11 cellular contexts compared by ENCODE assay signal in the genomic region with DNA sequence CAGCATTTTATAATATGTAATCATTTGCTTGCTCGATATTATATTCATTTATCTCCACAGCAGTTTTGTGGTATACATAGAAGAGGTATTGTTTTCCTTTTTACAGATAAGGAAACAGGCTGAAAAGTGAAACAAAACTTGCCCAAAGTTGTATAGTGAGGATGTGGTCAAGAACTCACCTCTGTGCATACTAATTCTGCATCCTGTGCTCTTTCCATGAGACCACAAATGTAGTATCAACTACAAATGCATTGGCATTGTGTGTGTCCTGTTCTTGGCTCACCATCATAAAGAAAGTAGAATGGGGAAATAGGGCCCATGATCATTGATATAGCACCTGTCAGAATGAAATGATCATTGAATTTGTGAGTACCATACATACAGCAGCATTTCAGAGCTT.
DNase-seq lines count a peak whose midpoint lies in the region; ATAC-seq and TF ChIP-seq lines count a peak whose summit lies in the region.
"Had no signal": no experiment of that assay in that cellular context is flagged by ENCODE, and none has a peak within 500 bp of the region (broad histone marks: within the 10 kb centered on the region; RNA-seq: fewer than 3 reads in every experiment).

No MANE protein-coding gene starts in this region.

- H4K8ac ChIP-seq in trophoblast cell (ENCODE audit: low read depth, low read length): no peak overlapping the region

- H3K27ac Mint-ChIP-seq in CD8-positive, alpha-beta T cell: peak overlapping the region; percentile 35

- peaks cover 3% of the 10 kb centered on the region; the same call in 1 of the 2 replicates for H3F3A ChIP-seq in Loucy (ENCODE audit: low read depth)

- no peak overlapping the region for H3K4me3 ChIP-seq in CD8-positive, alpha-beta T cell (ENCODE audit: low read depth, low read length)
- no peak overlapping the region for H3K4me3 ChIP-seq in Loucy (ENCODE audit: low read length, poor library complexity, severe bottlenecking)
- no peak overlapping the region for H3K4me3 ChIP-seq in trophoblast cell (ENCODE audit: low read depth, low read length)
- H3K4me3 ChIP-seq in sigmoid colon: no peak overlapping the region
- H3K4me3 ChIP-seq: SJSA1 had no signal

- no peak overlapping the region for H4K91ac ChIP-seq in trophoblast cell (ENCODE audit: low read depth, low read length)

- peaks cover 6% of the 10 kb centered on the region for H3K9me3 Mint-ChIP-seq in CD8-positive, alpha-beta T cell

- TF ChIP-seq EP300 in sigmoid colon (IDR thresholded peaks at IDR 0.05): no peak

- no peak overlapping the region for H3K14ac ChIP-seq in trophoblast cell (ENCODE audit: low read length)

- no CpG with 5 or more reads among the region's 1 CpG for WGBS in trophoblast cell (ENCODE audit: extremely low coverage, insufficient coverage, insufficient read length)
- WGBS in sigmoid colon, 2 donors: 28 to 63% methylated on average over 1 of the region's 1 CpG

- POLR2A ChIA-PET in CD8-positive, alpha-beta T cell (lab: Charles Lee): interaction anchor here (0.8 kb wide), 1 partner anchor 17 kb away, joined by 4 read pairs; no protein-coding TSS in a partner anchor

- no peak overlapping the region for H2BK5ac ChIP-seq in trophoblast cell (ENCODE audit: low read depth, low read length, poor library complexity)

- H3K18ac ChIP-seq in trophoblast cell (ENCODE audit: low read length): no peak overlapping the region

- H4K20me1 ChIP-seq in Loucy (ENCODE audit: insufficient read depth, low read length, poor library complexity, severe bottlenecking): no peaks in the 10 kb centered on the region

- no peak for TF ChIP-seq POLR2A in sigmoid colon (IDR thresholded peaks at IDR 0.05)

- H3K79me1 ChIP-seq in trophoblast cell (ENCODE audit: low read length): no peaks in the 10 kb centered on the region

- H3K4me1 ChIP-seq in CD8-positive, alpha-beta T cell (ENCODE audit: insufficient read depth, low read length): peaks cover 23% of the 10 kb centered on the region
- H3K4me1 ChIP-seq in Loucy (ENCODE audit: insufficient read depth, low read length, poor library complexity, severe bottlenecking) (peaks cover 8% of the 10 kb centered on the region), trophoblast cell (ENCODE audit: control insufficient read depth in 1 of 2, insufficient read depth in 2 of 2, low read length in 2 of 2) (no peaks in the 10 kb centered on the region), sigmoid colon (no peaks in the 10 kb centered on the region)

- no peak overlapping the region for H3K27ac ChIP-seq in CD8-positive, alpha-beta T cell (ENCODE audit: low read depth, low read length)
- no peak overlapping the region for H3K27ac ChIP-seq in trophoblast cell (ENCODE audit: low read depth, low read length)
- H3K27ac ChIP-seq in sigmoid colon: no peak overlapping the region
- H3K27ac ChIP-seq: C4-2B, SJSA1 had no signal

- H2BK12ac ChIP-seq in trophoblast cell (ENCODE audit: low read length): no peak overlapping the region

- H3K23ac ChIP-seq in trophoblast cell (ENCODE audit: low read length): no peak overlapping the region

- H3K79me2 ChIP-seq in Loucy (ENCODE audit: insufficient read depth, low read length) (no peaks in the 10 kb centered on the region), trophoblast cell (ENCODE audit: control insufficient read depth, insufficient read depth, low read length, poor library complexity) (no peaks in the 10 kb centered on the region)

- H2AK5ac ChIP-seq in trophoblast cell (ENCODE audit: low read length): no peak overlapping the region

- no peak for TF ChIP-seq CTCF in CD8-positive, alpha-beta T cell (IDR thresholded peaks at IDR 0.05)
- TF ChIP-seq CTCF in Loucy (conservative IDR thresholded peaks at IDR 0.05; ENCODE audit: low read length): no peak
- TF ChIP-seq CTCF in sigmoid colon (IDR thresholded peaks at IDR 0.05): no peak

- H3K36me3 ChIP-seq in CD8-positive, alpha-beta T cell (ENCODE audit: insufficient read depth, low read length): no peaks in the 10 kb centered on the region
- H3K36me3 ChIP-seq in Loucy (ENCODE audit: insufficient read depth, low read length) (no peaks in the 10 kb centered on the region), trophoblast cell (ENCODE audit: control insufficient read depth in 1 of 2, insufficient read depth in 2 of 2, low read length in 2 of 2) (no peaks in the 10 kb centered on the region), sigmoid colon (no peaks in the 10 kb centered on the region)
- H3K36me3 ChIP-seq: SJSA1 had no signal

- no peak overlapping the region for H2AFZ ChIP-seq in Loucy (ENCODE audit: low read length)
- no peak overlapping the region for H2AFZ ChIP-seq in trophoblast cell (ENCODE audit: insufficient read depth, low read length, poor library complexity)

- H3K4me2 ChIP-seq in Loucy (ENCODE audit: low read depth, low read length, poor library complexity, severe bottlenecking) (peak overlapping the region; percentile 55), trophoblast cell (ENCODE audit: low read length) (no peak overlapping the region)

- H4K12ac ChIP-seq in trophoblast cell (ENCODE audit: low read depth, low read length): no peak overlapping the region

- peak; percentile 75 for ATAC-seq in CD8-positive, alpha-beta T cell
- ATAC-seq in HG02852 (IDR thresholded peaks at IDR 0.05; ENCODE audit: unreplicated experiment): peak; percentile 98

- CTCF ChIA-PET in CD8-positive, alpha-beta T cell (lab: Charles Lee): no interaction called here

- H3K4ac ChIP-seq in trophoblast cell (ENCODE audit: low read depth, low read length): no peak overlapping the region

- H3K27me3 ChIP-seq in CD8-positive, alpha-beta T cell (ENCODE audit: insufficient read depth, low read length): no peaks in the 10 kb centered on the region
- H3K27me3 ChIP-seq in Loucy (ENCODE audit: insufficient read depth, low read length, poor library complexity, severe bottlenecking) (no peaks in the 10 kb centered on the region), trophoblast cell (ENCODE audit: insufficient read depth, low read length) (no peaks in the 10 kb centered on the region), sigmoid colon (no peaks in the 10 kb centered on the region)
- H3K27me3 ChIP-seq: SJSA1 had no signal

- intact Hi-C loops in CD8-positive, alpha-beta T cell (cut with DNase I, micrococcal nuclease): loop anchor here in 1 of 2 experiments (5.0 kb wide), 2 partner anchors 42 to 73 kb away; no protein-coding TSS in a partner anchor
- intact Hi-C loops in sigmoid colon (cut with DNase I): no loop called here

- no peak overlapping the region for H2BK120ac ChIP-seq in trophoblast cell (ENCODE audit: insufficient read depth, low read length, poor library complexity)

- no peaks in the 10 kb centered on the region for H3K9me2 ChIP-seq in Loucy (replicated peaks; ENCODE audit: low read depth, low read length)

- H3K9ac ChIP-seq in Loucy (ENCODE audit: low read depth, low read length, poor library complexity, severe bottlenecking): no peak overlapping the region
- H3K9ac ChIP-seq in trophoblast cell (ENCODE audit: low read length): no peak overlapping the region

- no peaks in the 10 kb centered on the region for H3K9me3 ChIP-seq in CD8-positive, alpha-beta T cell (ENCODE audit: low read length)
- H3K9me3 ChIP-seq in Loucy (ENCODE audit: insufficient read depth, low read depth, low read length) (peaks cover 15% of the 10 kb centered on the region; the same call in 1 of the 2 replicates), trophoblast cell (ENCODE audit: insufficient read depth, low read depth, low read length) (peaks cover 11% of the 10 kb centered on the region), sigmoid colon (peaks cover 0 to 7% (median under 1%) of the 10 kb centered on the region in 4 donors)
- H3K9me3 ChIP-seq: SJSA1 had no signal

- H3K4me1 Mint-ChIP-seq in CD8-positive, alpha-beta T cell (ENCODE audit: low read depth): peaks cover 44% of the 10 kb centered on the region

- H3K36me3 Mint-ChIP-seq in CD8-positive, alpha-beta T cell: peaks cover 2% of the 10 kb centered on the region

- H3K4me3 Mint-ChIP-seq in CD8-positive, alpha-beta T cell: peak overlapping the region; percentile 19

- H3K27me3 Mint-ChIP-seq in CD8-positive, alpha-beta T cell (ENCODE audit: low read depth): no peaks in the 10 kb centered on the region

- no peak for DNase-seq in CD8-positive, alpha-beta T cell
- peak; percentile 11 for DNase-seq in GM19238 (ENCODE audit: insufficient read length, low spot score)
- DNase-seq in GF-D8 (lab: John Stamatoyannopoulos, UW): no peak
- no peak for DNase-seq in trophoblast cell
- no peak for DNase-seq in sigmoid colon
- DNase-seq in T-helper 9 cell: no peak
- DNase-seq: NCI-H1105 had no signal
